In genomic region chr4:42371306-42372063, GRCh38 we compare ENCODE assay signal across 1 cellular context.
TF ChIP-seq lines count a peak whose summit lies in the region.

No MANE protein-coding gene starts in this region.

TF ChIP-seq in HEK293, 187 proteins besides CTCF, POLR2A, EP300 and RAD21 (continued from another document):
- no peak for TF ChIP-seq ZSCAN18 (tag by site-specific recombination; IDR thresholded peaks at IDR 0.05)
- TF ChIP-seq ZNF639 (tag by site-specific recombination; IDR thresholded peaks at IDR 0.05): no peak
- no peak for TF ChIP-seq ZFP69B (tag by site-specific recombination; IDR thresholded peaks at IDR 0.05)
- TF ChIP-seq GFI1B (tag by site-specific recombination; IDR thresholded peaks at IDR 0.05): no peak
- no peak for TF ChIP-seq ZNF19 (tag by site-specific recombination; IDR thresholded peaks at IDR 0.05; ENCODE audit: low read depth)
- TF ChIP-seq ZNF660 (tag by site-specific recombination; IDR thresholded peaks at IDR 0.05): 0 out of 2 replicates have a peak, but pooled peaks have one; percentile 43
- TF ChIP-seq ZNF248 (tag by site-specific recombination; IDR thresholded peaks at IDR 0.05): no peak
- no peak for TF ChIP-seq ZNF513 (tag by site-specific recombination; IDR thresholded peaks at IDR 0.05)
- no peak for TF ChIP-seq SP3 (tag by site-specific recombination; IDR thresholded peaks at IDR 0.05)
- no peak for TF ChIP-seq ZNF521 (tag by site-specific recombination; IDR thresholded peaks at IDR 0.05)
- TF ChIP-seq PRDM10 (tag by site-specific recombination; IDR thresholded peaks at IDR 0.05): no peak
- no peak for TF ChIP-seq ZFHX2 (tag by site-specific recombination; conservative IDR thresholded peaks at IDR 0.05)
- no peak for TF ChIP-seq ZEB2 (tag by site-specific recombination; IDR thresholded peaks at IDR 0.05)
- peak; percentile 53 for TF ChIP-seq ZNF654 (tag by site-specific recombination; IDR thresholded peaks at IDR 0.05; ENCODE audit: low read depth)
- TF ChIP-seq ZNF626 (tag by site-specific recombination; IDR thresholded peaks at IDR 0.05): no peak
- TF ChIP-seq ZNF514 (tag by site-specific recombination; IDR thresholded peaks at IDR 0.05): no peak
